In the genomic region with DNA sequence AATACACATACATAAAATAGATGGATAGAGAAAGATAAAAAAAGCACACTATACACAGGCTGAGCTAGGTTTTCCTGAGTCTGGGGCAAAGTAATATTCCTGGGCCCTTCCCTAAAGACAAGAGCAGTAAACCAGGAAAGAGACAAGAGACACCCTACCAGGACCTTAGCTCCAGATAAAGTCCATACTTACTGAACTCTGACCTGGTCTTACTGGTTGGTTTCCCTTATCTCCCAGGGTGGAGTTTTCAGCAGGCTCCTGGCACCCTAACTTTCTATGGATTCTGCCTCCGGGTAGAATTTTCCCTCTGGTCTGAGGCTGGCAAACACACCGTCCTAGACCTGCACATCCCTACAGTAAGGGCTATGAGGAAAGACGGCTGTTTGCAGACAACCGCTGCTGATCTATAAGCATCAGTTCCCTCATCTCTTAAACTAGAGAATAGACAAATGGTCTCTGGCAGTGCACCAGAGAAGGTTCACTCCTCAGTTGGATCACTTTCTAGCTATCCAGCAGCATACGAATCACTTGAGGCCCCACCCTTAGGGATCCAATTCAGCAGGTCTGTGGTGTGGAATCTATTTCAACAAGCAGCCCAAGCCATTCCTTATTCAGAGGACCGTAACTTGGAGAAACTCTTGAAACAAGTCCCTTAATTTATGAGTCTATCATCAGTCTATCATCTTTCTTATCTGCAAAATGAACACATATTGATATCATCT, we compare ENCODE assay signal across 12 cellular contexts.
"Had no signal": no experiment of that assay in that cellular context is flagged by ENCODE, and none has a peak within 500 bp of the region (broad histone marks: within the 10 kb centered on the region; RNA-seq: fewer than 3 reads in every experiment).

No MANE protein-coding gene starts in this region.

- H3K4me3 Mint-ChIP-seq: activated CD4-positive, alpha-beta memory T cell treated with anti-CD3 and anti-CD28 coated beads, Interleukin-2, amount 10 ng/mL, durations not matched to agents 7 days and 5 days; activated CD4-positive, alpha-beta T cell treated with anti-CD3 and anti-CD28 coated beads for 36 hours; activated naive CD4-positive, alpha-beta T cell treated with anti-CD3 and anti-CD28 coated beads, Interleukin-2, amount 10 ng/mL, durations not matched to agents 7 days and 5 days; activated T-cell treated with anti-CD3 and anti-CD28 coated beads, Interleukin-2, amount 50 U/mL, for 24 hours; naive thymus-derived CD8-positive, alpha-beta T cell; stimulated activated memory B cell treated with anti-CD40 and anti-IgM and Interleukin-4, amounts not matched to agents 10 μg/mL and 1 μg/mL and 100 μg/mL, for 72 hours; T-helper 1 cell treated with Interleukin-12 subunit alpha and Interleukin-12 subunit beta and Interleukin-4 antibody, amounts not matched to agents 30 μg/mL and 1 μg/mL, for 36 hours had no signal

- H3K9me3 Mint-ChIP-seq: activated CD4-positive, alpha-beta memory T cell treated with anti-CD3 and anti-CD28 coated beads, Interleukin-2, amount 10 ng/mL, durations not matched to agents 7 days and 5 days; activated naive CD4-positive, alpha-beta T cell treated with anti-CD3 and anti-CD28 coated beads, Interleukin-2, amount 10 ng/mL, durations not matched to agents 7 days and 5 days; activated T-cell treated with anti-CD3 and anti-CD28 coated beads, Interleukin-2, amount 50 U/mL, for 24 hours; naive thymus-derived CD8-positive, alpha-beta T cell; stimulated activated memory B cell treated with anti-CD40 and anti-IgM and Interleukin-4, amounts not matched to agents 10 μg/mL and 1 μg/mL and 100 μg/mL, for 72 hours; T-helper 1 cell treated with Interleukin-12 subunit alpha and Interleukin-12 subunit beta and Interleukin-4 antibody, amounts not matched to agents 30 μg/mL and 1 μg/mL, for 36 hours had no signal

- H3K4me3 ChIP-seq: esophagus squamous epithelium, heart right ventricle had no signal

- H3K36me3 ChIP-seq: neutrophil had no signal

- H3K4me1 Mint-ChIP-seq: activated CD4-positive, alpha-beta memory T cell treated with anti-CD3 and anti-CD28 coated beads, Interleukin-2, amount 10 ng/mL, durations not matched to agents 7 days and 5 days; activated CD4-positive, alpha-beta T cell treated with anti-CD3 and anti-CD28 coated beads for 36 hours; activated naive CD4-positive, alpha-beta T cell treated with anti-CD3 and anti-CD28 coated beads, Interleukin-2, amount 10 ng/mL, durations not matched to agents 7 days and 5 days; naive thymus-derived CD8-positive, alpha-beta T cell; stimulated activated memory B cell treated with anti-CD40 and anti-IgM and Interleukin-4, amounts not matched to agents 10 μg/mL and 1 μg/mL and 100 μg/mL, for 72 hours had no signal

- H3K9me3 ChIP-seq: esophagus squamous epithelium, heart right ventricle, neutrophil had no signal

- ATAC-seq: activated CD4-positive, alpha-beta T cell treated with anti-CD3 and anti-CD28 coated beads for 36 hours; naive thymus-derived CD8-positive, alpha-beta T cell; stimulated activated memory B cell treated with anti-CD40 and anti-IgM and Interleukin-4, amounts not matched to agents 10 μg/mL and 1 μg/mL and 100 μg/mL, for 72 hours had no signal

- H3K27me3 ChIP-seq: esophagus squamous epithelium, heart right ventricle, neutrophil had no signal

- DNase-seq: activated CD4-positive, alpha-beta memory T cell treated with anti-CD3 and anti-CD28 coated beads, Interleukin-2, amount 10 ng/mL, durations not matched to agents 7 days and 5 days; activated CD4-positive, alpha-beta T cell treated with anti-CD3 and anti-CD28 coated beads for 36 hours; activated naive CD4-positive, alpha-beta T cell treated with anti-CD3 and anti-CD28 coated beads, Interleukin-2, amount 10 ng/mL, durations not matched to agents 7 days and 5 days; activated T-cell treated with anti-CD3 and anti-CD28 coated beads, Interleukin-2, amount 50 U/mL, for 24 hours; esophagus squamous epithelium; heart right ventricle; naive thymus-derived CD8-positive, alpha-beta T cell; stimulated activated CD4-positive, alpha-beta T cell treated with anti-CD3 and anti-CD28 coated beads, Interleukin-2, amount 100 ng/mL, for 48 hours; WERI-Rb-1 had no signal

- H3K27ac Mint-ChIP-seq: activated CD4-positive, alpha-beta memory T cell treated with anti-CD3 and anti-CD28 coated beads, Interleukin-2, amount 10 ng/mL, durations not matched to agents 7 days and 5 days; activated CD4-positive, alpha-beta T cell treated with anti-CD3 and anti-CD28 coated beads for 36 hours; activated naive CD4-positive, alpha-beta T cell treated with anti-CD3 and anti-CD28 coated beads, Interleukin-2, amount 10 ng/mL, durations not matched to agents 7 days and 5 days; activated T-cell treated with anti-CD3 and anti-CD28 coated beads, Interleukin-2, amount 50 U/mL, for 24 hours; stimulated activated memory B cell treated with anti-CD40 and anti-IgM and Interleukin-4, amounts not matched to agents 10 μg/mL and 1 μg/mL and 100 μg/mL, for 72 hours; T-helper 1 cell treated with Interleukin-12 subunit alpha and Interleukin-12 subunit beta and Interleukin-4 antibody, amounts not matched to agents 30 μg/mL and 1 μg/mL, for 36 hours had no signal

- H3K36me3 Mint-ChIP-seq: activated naive CD4-positive, alpha-beta T cell treated with anti-CD3 and anti-CD28 coated beads, Interleukin-2, amount 10 ng/mL, durations not matched to agents 7 days and 5 days; naive thymus-derived CD8-positive, alpha-beta T cell; stimulated activated memory B cell treated with anti-CD40 and anti-IgM and Interleukin-4, amounts not matched to agents 10 μg/mL and 1 μg/mL and 100 μg/mL, for 72 hours had no signal

- H3K27ac ChIP-seq: esophagus squamous epithelium, heart right ventricle, neutrophil, WERI-Rb-1 had no signal
